Comparison of ENCODE assay signal across 1 cellular context in the genomic region with DNA sequence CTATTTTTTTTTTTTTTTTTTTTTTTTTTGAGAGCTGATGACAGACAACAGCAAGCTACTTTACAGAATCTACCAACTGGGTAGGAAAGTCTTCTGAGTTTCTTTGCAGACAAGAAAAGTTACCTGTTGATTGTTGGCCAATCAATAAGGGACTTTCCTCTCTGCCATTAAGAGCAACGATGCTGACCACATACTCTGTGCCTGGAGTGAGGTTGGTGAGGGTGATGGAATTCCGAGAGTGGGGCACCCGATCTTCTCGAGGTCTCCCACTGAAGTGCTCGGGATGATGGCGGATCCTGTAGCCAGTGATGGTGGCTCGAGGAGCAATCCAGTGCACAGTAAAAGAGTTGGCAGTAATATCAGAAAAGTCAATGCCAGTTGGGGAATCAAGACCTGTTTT.
TF ChIP-seq lines count a peak whose summit lies in the region.

No MANE protein-coding gene starts in this region.

TF ChIP-seq in WTC11, 78 proteins besides CTCF, POLR2A, EP300 and RAD21 (continued from another document):
- TF ChIP-seq ZNF532 (CRISPR knock-in tag; IDR thresholded peaks at IDR 0.05; ENCODE audit: borderline replicate concordance) (no peak), CREB1 (CRISPR knock-in tag; IDR thresholded peaks at IDR 0.05) (no peak), NR1H2 (CRISPR knock-in tag; IDR thresholded peaks at IDR 0.05) (no peak), MYBL2 (CRISPR knock-in tag; IDR thresholded peaks at IDR 0.05) (no peak), NR3C1 (CRISPR knock-in tag; conservative IDR thresholded peaks at IDR 0.05; ENCODE audit: low read depth) (no peak), CREM (CRISPR knock-in tag; IDR thresholded peaks at IDR 0.05) (no peak), ATF1 (CRISPR knock-in tag; IDR thresholded peaks at IDR 0.05) (no peak), ZBTB21 (CRISPR knock-in tag; IDR thresholded peaks at IDR 0.05; ENCODE audit: borderline replicate concordance) (no peak), GTF2I (CRISPR knock-in tag; conservative IDR thresholded peaks at IDR 0.05) (no peak), ZNF281 (CRISPR knock-in tag; IDR thresholded peaks at IDR 0.05) (no peak)
- TF ChIP-seq, protein P1, sequence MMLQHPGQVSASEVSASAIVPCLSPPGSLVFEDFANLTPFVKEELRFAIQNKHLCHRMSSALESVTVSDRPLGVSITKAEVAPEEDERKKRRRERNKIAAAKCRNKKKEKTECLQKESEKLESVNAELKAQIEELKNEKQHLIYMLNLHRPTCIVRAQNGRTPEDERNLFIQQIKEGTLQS (CRISPR knock-in tag; conservative IDR thresholded peaks at IDR 0.05), result no peak
- TF ChIP-seq, protein P2, sequence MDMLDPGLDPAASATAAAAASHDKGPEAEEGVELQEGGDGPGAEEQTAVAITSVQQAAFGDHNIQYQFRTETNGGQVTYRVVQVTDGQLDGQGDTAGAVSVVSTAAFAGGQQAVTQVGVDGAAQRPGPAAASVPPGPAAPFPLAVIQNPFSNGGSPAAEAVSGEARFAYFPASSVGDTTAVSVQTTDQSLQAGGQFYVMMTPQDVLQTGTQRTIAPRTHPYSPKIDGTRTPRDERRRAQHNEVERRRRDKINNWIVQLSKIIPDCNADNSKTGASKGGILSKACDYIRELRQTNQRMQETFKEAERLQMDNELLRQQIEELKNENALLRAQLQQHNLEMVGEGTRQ (CRISPR knock-in tag; IDR thresholded peaks at IDR 0.05), result no peak
- TF ChIP-seq, protein P3, sequence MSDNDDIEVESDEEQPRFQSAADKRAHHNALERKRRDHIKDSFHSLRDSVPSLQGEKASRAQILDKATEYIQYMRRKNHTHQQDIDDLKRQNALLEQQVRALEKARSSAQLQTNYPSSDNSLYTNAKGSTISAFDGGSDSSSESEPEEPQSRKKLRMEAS (CRISPR knock-in tag; IDR thresholded peaks at IDR 0.05), result no peak
- TF ChIP-seq, protein P4, sequence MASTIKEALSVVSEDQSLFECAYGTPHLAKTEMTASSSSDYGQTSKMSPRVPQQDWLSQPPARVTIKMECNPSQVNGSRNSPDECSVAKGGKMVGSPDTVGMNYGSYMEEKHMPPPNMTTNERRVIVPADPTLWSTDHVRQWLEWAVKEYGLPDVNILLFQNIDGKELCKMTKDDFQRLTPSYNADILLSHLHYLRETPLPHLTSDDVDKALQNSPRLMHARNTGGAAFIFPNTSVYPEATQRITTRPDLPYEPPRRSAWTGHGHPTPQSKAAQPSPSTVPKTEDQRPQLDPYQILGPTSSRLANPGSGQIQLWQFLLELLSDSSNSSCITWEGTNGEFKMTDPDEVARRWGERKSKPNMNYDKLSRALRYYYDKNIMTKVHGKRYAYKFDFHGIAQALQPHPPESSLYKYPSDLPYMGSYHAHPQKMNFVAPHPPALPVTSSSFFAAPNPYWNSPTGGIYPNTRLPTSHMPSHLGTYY (CRISPR knock-in tag; IDR thresholded peaks at IDR 0.05), result no peak
